18 cellular contexts compared by ENCODE assay signal in genomic region chr12:77630341-77630740, GRCh38.
A peak's percentile ranks its signal among the peaks of the same experiment; 100 is the strongest.
DNase-seq lines count a peak whose midpoint lies in the region; FAIRE-seq and TF ChIP-seq lines count a peak whose summit lies in the region.
"Had no signal": no experiment of that assay in that cellular context is flagged by ENCODE, and none has a peak within 500 bp of the region (broad histone marks: within the 10 kb centered on the region; RNA-seq: fewer than 3 reads in every experiment).

No MANE protein-coding gene starts in this region.

- DNase-seq in mammary epithelial cell = peak; percentile 50
- no peak for DNase-seq in breast epithelium (ENCODE audit: low spot score in 2 of 2)
- peak; percentile 68 for DNase-seq in bronchial epithelial cell (ENCODE audit: low read depth)
- DNase-seq in mesothelial cell of epicardium (ENCODE audit: low spot score in 2 of 2, unreplicated experiment in 2 of 2) = no peak
- no peak for DNase-seq in effector CD8-positive, alpha-beta T cell (lab: John Stamatoyannopoulos, UW)
- DNase-seq in RPMI8226 = no peak
- DNase-seq in activated gamma-delta T cell (lab: John Stamatoyannopoulos, UW) = no peak
- DNase-seq in tibial nerve (ENCODE audit: low spot score in 2 of 2) = no peak
- DNase-seq: 8988T; AML-193; Caco-2; CD8-positive, alpha-beta memory T cell; DND-41; GDM1; H7 had no signal

- H3K27ac ChIP-seq in mammary epithelial cell (ENCODE audit: insufficient read depth, low read depth, low read length) (no peak overlapping the region), breast epithelium (no peak overlapping the region), tibial nerve (no peak overlapping the region)
- H3K27ac ChIP-seq: BLaER1 had no signal

- H3K4me1 ChIP-seq in mammary epithelial cell (ENCODE audit: insufficient read depth, low read length) (peaks cover 11% of the 10 kb centered on the region), breast epithelium (no peaks in the 10 kb centered on the region), tibial nerve (no peaks in the 10 kb centered on the region)
- H3K4me1 ChIP-seq: BLaER1, Caco-2 had no signal

- no peaks in the 10 kb centered on the region for H3K27me3 Mint-ChIP-seq in mesothelial cell of epicardium (ENCODE audit: low read depth)
- H3K27me3 Mint-ChIP-seq: CD8-positive, alpha-beta memory T cell had no signal

- CTCF ChIA-PET in mammary epithelial cell (lab: Charles Lee; ENCODE audit: low non-redundant PET) = no interaction called here

- FAIRE-seq in bronchial epithelial cell (lab: Jason Lieb, UNC) = no peak
- FAIRE-seq: GM12892 had no signal

- TF ChIP-seq CTCF in mammary epithelial cell (conservative IDR thresholded peaks at IDR 0.05 in 1 of 2, IDR thresholded peaks at IDR 0.05 in 1 of 2; ENCODE audit: extremely low read depth in 1 of 2, insufficient read depth in 1 of 2, low read depth in 1 of 2, low read length in 2 of 2) = no peak
- TF ChIP-seq CTCF in breast epithelium (IDR thresholded peaks at IDR 0.05) = no peak
- no peak for TF ChIP-seq CTCF in bronchial epithelial cell (IDR thresholded peaks at IDR 0.05; ENCODE audit: insufficient read depth, low read length, severe bottlenecking)
- TF ChIP-seq CTCF in mesothelial cell of epicardium (IDR thresholded peaks at IDR 0.05; ENCODE audit: unreplicated experiment) = no peak
- TF ChIP-seq CTCF in tibial nerve (IDR thresholded peaks at IDR 0.05) = no peak

- H3K4me3 ChIP-seq in mammary epithelial cell (replicated peaks in 1 of 3; ENCODE audit: insufficient read depth in 1 of 3, low read depth in 2 of 3, low read length in 3 of 3) (no peak overlapping the region), breast epithelium (no peak overlapping the region), bronchial epithelial cell (ENCODE audit: low read depth, low read length) (no peak overlapping the region), tibial nerve (no peak overlapping the region)
- H3K4me3 ChIP-seq: BLaER1, GM23338 had no signal

- no TSS peak for BruUV-seq in mammary epithelial cell (replicated peaks; lab: Mats Ljungman, UMichigan)

- peak overlapping the region; percentile 66 for H2AFZ ChIP-seq in mammary epithelial cell (ENCODE audit: low read depth, low read length)
- H2AFZ ChIP-seq: GM23338 had no signal

- TF ChIP-seq POLR2A in breast epithelium (IDR thresholded peaks at IDR 0.05) = no peak
- no peak for TF ChIP-seq POLR2A in tibial nerve (IDR thresholded peaks at IDR 0.05)

- no peak overlapping the region for H3K4me2 ChIP-seq in mammary epithelial cell (ENCODE audit: insufficient read depth, low read depth, low read length)
- H3K4me2 ChIP-seq: BLaER1, GM23338 had no signal

- TF ChIP-seq EP300 in tibial nerve (IDR thresholded peaks at IDR 0.05) = no peak

- no peaks in the 10 kb centered on the region for H3K79me2 ChIP-seq in mammary epithelial cell (ENCODE audit: insufficient read depth, low read length)

- dilution Hi-C loops in mammary epithelial cell (cut with HindIII; ENCODE audit: low sequenced_read_pairs) = no loop called here

- H3K27ac Mint-ChIP-seq in mesothelial cell of epicardium = peak overlapping the region; percentile 68
- H3K27ac Mint-ChIP-seq: CD8-positive, alpha-beta memory T cell; GM23338 had no signal

- H3K9me3 Mint-ChIP-seq in mesothelial cell of epicardium = peaks cover 25% of the 10 kb centered on the region
- H3K9me3 Mint-ChIP-seq: GM23338 had no signal

- H4K20me1 ChIP-seq in mammary epithelial cell (ENCODE audit: insufficient read depth, low read length) = no peaks in the 10 kb centered on the region
- H4K20me1 ChIP-seq: BLaER1 had no signal

- no peaks in the 10 kb centered on the region for H3K36me3 Mint-ChIP-seq in mesothelial cell of epicardium
- H3K36me3 Mint-ChIP-seq: CD8-positive, alpha-beta memory T cell had no signal

- H3K4me3 Mint-ChIP-seq in mesothelial cell of epicardium = no peak overlapping the region
- H3K4me3 Mint-ChIP-seq: CD8-positive, alpha-beta memory T cell; GM23338 had no signal

- peaks cover 17% of the 10 kb centered on the region for H3K4me1 Mint-ChIP-seq in mesothelial cell of epicardium
- H3K4me1 Mint-ChIP-seq: CD8-positive, alpha-beta memory T cell; GM23338 had no signal

- no peaks in the 10 kb centered on the region for H3K9me3 ChIP-seq in mammary epithelial cell (replicated peaks; ENCODE audit: insufficient read depth, low read length)
- no peaks in the 10 kb centered on the region for H3K9me3 ChIP-seq in breast epithelium
- peaks cover 0 to 7% (median 0%) of the 10 kb centered on the region in 4 donors for H3K9me3 ChIP-seq in tibial nerve
- H3K9me3 ChIP-seq: BLaER1, Caco-2 had no signal

- intact Hi-C loops in mammary epithelial cell (cut with micrococcal nuclease) (no loop called here), breast epithelium (cut with DNase I; ENCODE audit: low total_unique reads) (no loop called here)

- 36% methylated on average over 3 of the region's 3 CpGs for WGBS in mammary epithelial cell (ENCODE audit: low coverage, missing lambda C conversion rate)
- WGBS in tibial nerve, 2 donors = 91 to 92% methylated on average over 3 of the region's 3 CpGs

- no peak overlapping the region for H3K9ac ChIP-seq in mammary epithelial cell (ENCODE audit: insufficient read depth, low read length)
- H3K9ac ChIP-seq: BLaER1 had no signal

- H3K27me3 ChIP-seq in mammary epithelial cell (ENCODE audit: insufficient read depth, low read length) = no peaks in the 10 kb centered on the region
- no peaks in the 10 kb centered on the region for H3K27me3 ChIP-seq in breast epithelium
- H3K27me3 ChIP-seq in bronchial epithelial cell (ENCODE audit: control insufficient read depth, insufficient read depth, low read length) = no peaks in the 10 kb centered on the region
- no peaks in the 10 kb centered on the region for H3K27me3 ChIP-seq in tibial nerve
- H3K27me3 ChIP-seq: BLaER1 had no signal

- no peaks in the 10 kb centered on the region for H3K36me3 ChIP-seq in mammary epithelial cell (ENCODE audit: insufficient read depth, low read length)
- no peaks in the 10 kb centered on the region for H3K36me3 ChIP-seq in breast epithelium
- H3K36me3 ChIP-seq in bronchial epithelial cell (ENCODE audit: control insufficient read depth, insufficient read depth, low read length) = no peaks in the 10 kb centered on the region
- H3K36me3 ChIP-seq in tibial nerve = no peaks in the 10 kb centered on the region
- H3K36me3 ChIP-seq: BLaER1 had no signal

- in situ Hi-C loops in mammary epithelial cell (cut with MboI; ENCODE audit: low sequenced_read_pairs in 2 of 2) = no loop called here

Comparison
In these comparisons a context has a peak if more than half of its experiments do, and no peak if none do; other contexts are left out.
1. DNase-seq: peak in mammary epithelial cell (single experiment) and bronchial epithelial cell (single experiment); none in breast epithelium (0 of 2), mesothelial cell of epicardium (0 of 2), effector CD8-positive, alpha-beta T cell (single experiment), RPMI8226 (single experiment), activated gamma-delta T cell (single experiment) and tibial nerve (0 of 2).